ENCODE assay signal across 30 cellular contexts in the genomic region with DNA sequence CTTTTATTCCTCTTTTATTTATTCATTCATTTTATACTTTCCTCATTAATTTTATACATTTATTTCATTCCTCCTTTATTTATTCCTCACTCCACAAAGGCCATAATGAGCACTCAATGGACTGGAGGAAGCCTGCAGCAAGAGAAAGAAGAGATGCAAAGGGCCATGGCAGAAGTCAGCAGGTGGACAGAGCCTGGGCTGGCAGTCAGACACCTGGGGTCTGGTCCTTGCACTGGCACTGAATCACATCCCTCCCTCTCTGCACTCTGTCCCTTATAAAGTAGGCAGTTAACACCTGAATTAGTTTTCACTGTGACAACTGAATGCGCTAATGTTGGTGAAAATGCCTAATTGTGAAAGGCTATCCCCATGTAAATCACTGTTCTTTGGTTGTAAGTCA. TPM values are rescaled to one million over a fixed set of nuclear protein-coding genes. Genes with fewer than 3 reads are reported as not detected.
"Had no signal": no experiment of that assay in that cellular context is flagged by ENCODE, and none has a peak within 500 bp of the region (broad histone marks: within the 10 kb centered on the region; RNA-seq: fewer than 3 reads in every experiment).

No MANE protein-coding gene starts in this region.

- H3K36me3 ChIP-seq: MG63 had no signal

- DNase-seq: Kasumi-1, MG63, MM.1S, MV-4-11, NCI-H1048, NCI-H1092, NCI-H1105, NCI-H1105 treated with DMSO at 0.1 percent for 48 hours, NCI-H1417, NCI-H1417 treated with DMSO at 0.1 percent for 48 hours, NCI-H1436, NCI-H1436 treated with DMSO at 0.1 percent for 48 hours, NCI-H146, NCI-H1694, NCI-H187, NCI-H187 treated with DMSO at 0.1 percent for 48 hours, NCI-H1930, NCI-H2029, NCI-H2029 treated with DMSO at 0.1 percent for 48 hours, NCI-H2107, NCI-H2171, NCI-H2227 treated with DMSO at 0.1 percent for 48 hours, NCI-H226, NCI-H446, NCI-H446 treated with DMSO at 0.1 percent for 48 hours, NCI-H510A, NCI-H510A treated with DMSO at 0.1 percent for 48 hours, NCI-H524 treated with DMSO at 0.1 percent for 48 hours, NCI-H526 had no signal

- H3K27me3 ChIP-seq: MG63 had no signal

- H3K4me3 ChIP-seq: MG63 had no signal

RNA-seq across cellular contexts. Expression of a gene that starts 38.6 kb away (rescaled TPM):
- total RNA-seq: M059J had no signal
